ENCODE assay signal across 8 cellular contexts in the genomic region with DNA sequence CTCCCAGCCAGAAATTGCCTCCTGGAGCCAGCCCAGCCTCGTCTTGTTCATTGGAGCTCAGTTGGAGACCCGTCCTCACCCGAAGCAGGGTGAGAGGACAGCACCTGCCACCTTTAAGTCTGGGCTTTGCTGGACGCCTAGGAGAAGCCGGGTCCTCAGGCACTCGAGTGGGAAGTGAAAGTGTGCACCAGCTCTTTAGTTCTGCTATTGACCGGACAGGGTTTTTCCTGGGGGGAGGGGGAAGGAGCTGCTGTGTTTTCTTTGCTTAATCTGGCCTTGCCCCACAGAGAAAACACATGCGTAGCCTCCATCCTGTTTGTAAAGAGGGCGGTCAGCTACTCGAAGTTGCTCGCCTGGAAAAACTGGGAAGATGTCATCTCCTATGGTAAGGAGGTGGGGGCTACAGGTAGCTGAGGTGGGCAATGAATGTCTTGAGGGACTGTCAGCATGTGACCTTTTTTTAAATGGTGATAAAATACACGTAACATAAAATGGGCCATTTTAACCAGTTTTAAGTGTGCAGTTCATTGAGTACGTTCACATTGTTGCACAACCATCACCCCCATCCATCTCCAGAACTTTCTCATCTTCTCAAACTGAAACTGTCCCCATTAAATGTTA. TPM values are rescaled to one million over a fixed set of nuclear protein-coding genes. Genes with fewer than 3 reads are reported as not detected.
DNase-seq lines count a peak whose midpoint lies in the region; ATAC-seq and TF ChIP-seq lines count a peak whose summit lies in the region.

No MANE protein-coding gene starts in this region.

- H3K36me3 ChIP-seq in left lung (no peaks in the 10 kb centered on the region), endodermal cell (ENCODE audit: control insufficient read depth, insufficient read depth, low read length) (peaks cover 20% of the 10 kb centered on the region)

- H3K4me1 ChIP-seq in left lung: peaks cover 24 to 99% of the 10 kb centered on the region in 2 donors
- H3K4me1 ChIP-seq in endodermal cell (ENCODE audit: control insufficient read depth, insufficient read depth, low read length): peaks cover 5% of the 10 kb centered on the region

- peak overlapping the region in 1 of 2 donors; percentile 18 for H3K4me3 ChIP-seq in left lung
- H3K4me3 ChIP-seq in coronary artery: no peak overlapping the region
- H3K4me3 ChIP-seq in endodermal cell (ENCODE audit: low read length): no peak overlapping the region

- H3K9me3 ChIP-seq in left lung: no peaks in the 10 kb centered on the region
- no peaks in the 10 kb centered on the region for H3K9me3 ChIP-seq in endodermal cell (ENCODE audit: control insufficient read depth, low read length)

- no peaks in the 10 kb centered on the region for H3K27me3 Mint-ChIP-seq in endodermal cell (ENCODE audit: insufficient read depth)
- H3K27me3 Mint-ChIP-seq in activated T-cell treated with anti-CD3 and anti-CD28 coated beads, Interleukin-2, amount 50 U/mL, for 72 hours (ENCODE audit: low read depth): no peaks in the 10 kb centered on the region

- intact Hi-C loops in left lung (cut with DNase I): no loop called here

- no peak overlapping the region for H3K4me3 Mint-ChIP-seq in endodermal cell
- H3K4me3 Mint-ChIP-seq in activated T-cell treated with anti-CD3 and anti-CD28 coated beads, Interleukin-2, amount 50 U/mL, for 72 hours: peak overlapping the region in 1 of 2 donors; percentile 27

- H3K9ac ChIP-seq in endodermal cell (ENCODE audit: extremely low read depth, low read length, poor library complexity, severe bottlenecking): no peak overlapping the region

- TF ChIP-seq CTCF in left lung (IDR thresholded peaks at IDR 0.05) (no peak), coronary artery (IDR thresholded peaks at IDR 0.05) (no peak), endodermal cell (conservative IDR thresholded peaks at IDR 0.05) (no peak)

- no peak overlapping the region for H3K27ac Mint-ChIP-seq in endodermal cell
- no peak overlapping the region for H3K27ac Mint-ChIP-seq in activated T-cell treated with anti-CD3 and anti-CD28 coated beads, Interleukin-2, amount 50 U/mL, for 72 hours

- ATAC-seq in GM18508 (IDR thresholded peaks at IDR 0.05; ENCODE audit: insufficient read depth, unreplicated experiment) (peak; percentile 34), HG02759 (IDR thresholded peaks at IDR 0.05; ENCODE audit: unreplicated experiment) (peak; percentile 49), left lung (peak; percentile 74)
- ATAC-seq in activated T-cell treated with anti-CD3 and anti-CD28 coated beads, Interleukin-2, amount 50 U/mL, for 72 hours (replicated peaks in 1 of 2): no peak

- H3K27me3 ChIP-seq in left lung (no peaks in the 10 kb centered on the region), endodermal cell (ENCODE audit: control insufficient read depth, insufficient read depth, low read length, poor library complexity, severe bottlenecking) (no peaks in the 10 kb centered on the region)

- peaks cover 37% of the 10 kb centered on the region for H3K4me1 Mint-ChIP-seq in endodermal cell
- peaks cover 75% of the 10 kb centered on the region for H3K4me1 Mint-ChIP-seq in activated T-cell treated with anti-CD3 and anti-CD28 coated beads, Interleukin-2, amount 50 U/mL, for 72 hours (ENCODE audit: low read depth)

- H3K9me3 Mint-ChIP-seq in endodermal cell: no peaks in the 10 kb centered on the region
- no peaks in the 10 kb centered on the region for H3K9me3 Mint-ChIP-seq in activated T-cell treated with anti-CD3 and anti-CD28 coated beads, Interleukin-2, amount 50 U/mL, for 72 hours

- H3K27ac ChIP-seq in left lung (peak overlapping the region; percentile 58 to 77), coronary artery (peak overlapping the region in 1 of 2 donors; percentile 63), endodermal cell (ENCODE audit: low read depth, low read length) (no peak overlapping the region)

- H3K36me3 Mint-ChIP-seq in endodermal cell (ENCODE audit: low read depth): peaks cover 36% of the 10 kb centered on the region
- peaks cover 0 to 7% of the 10 kb centered on the region in 2 donors for H3K36me3 Mint-ChIP-seq in activated T-cell treated with anti-CD3 and anti-CD28 coated beads, Interleukin-2, amount 50 U/mL, for 72 hours (ENCODE audit: insufficient read depth in 2 of 2)

- DNase-seq in RPMI8226 (peak; percentile 77), left lung (peak in 1 of 2 donors; percentile 85), NCI-H2029 (lab: John Stamatoyannopoulos, UW) (no peak), coronary artery (ENCODE audit: low spot score) (no peak), endodermal cell (no peak)
- no peak for DNase-seq in activated T-cell treated with anti-CD3 and anti-CD28 coated beads, Interleukin-2, amount 50 U/mL, for 72 hours

- WGBS in endodermal cell (ENCODE audit: insufficient coverage in 1 of 2, insufficient read length in 1 of 2), 2 experiments: 88 to 89% methylated on average over 8 to 13 of the region's 13 CpGs

RNA-seq across cellular contexts. Expression of a gene that starts 34.4 kb away (rescaled TPM):
- 10 to 100 TPM; 50.8 to 55.8 TPM for total RNA-seq in left lung
- total RNA-seq in endodermal cell: 10 to 100 TPM; 64.0 to 64.7 TPM
- polyA plus RNA-seq in endodermal cell (2013, experiment 1 of 2): 52.7 TPM
- polyA plus RNA-seq in endodermal cell (2013, experiment 2 of 2): 47.8 TPM
- total RNA-seq in activated T-cell treated with anti-CD3 and anti-CD28 coated beads, Interleukin-2, amount 50 U/mL, for 72 hours: 10 to 100 TPM; 53.1 to 59.0 TPM

Comparison
In these comparisons a context has a peak if more than half of its experiments do, and no peak if none do; other contexts are left out.
1. ATAC-seq: peak in GM18508 (single experiment), HG02759 (single experiment) and left lung (single experiment); none in activated T-cell treated with anti-CD3 and anti-CD28 coated beads, Interleukin-2, amount 50 U/mL, for 72 hours (0 of 2).